In the genomic region with DNA sequence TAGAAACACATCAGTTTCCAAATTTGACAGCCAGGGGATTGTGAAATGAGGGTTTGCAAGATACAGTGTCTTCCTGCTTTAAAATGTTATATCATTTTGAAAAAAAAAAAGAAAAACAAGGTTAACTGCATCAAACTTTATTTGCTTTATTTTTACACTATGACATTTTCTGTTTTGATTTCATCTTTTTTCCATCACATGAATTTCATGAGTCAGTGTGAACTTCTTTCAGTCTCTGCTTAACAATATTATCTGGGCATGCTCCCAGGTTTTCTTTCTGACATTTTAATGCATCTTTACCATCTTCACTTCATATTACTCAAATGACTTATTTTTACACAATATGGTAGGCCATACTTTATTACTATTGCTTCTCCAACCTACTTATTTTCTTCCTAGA, we compare ENCODE assay signal across 11 cellular contexts. TPM values are rescaled to one million over a fixed set of nuclear protein-coding genes. Genes with fewer than 3 reads are reported as not detected.
DNase-seq lines count a peak whose midpoint lies in the region; ATAC-seq and TF ChIP-seq lines count a peak whose summit lies in the region.
"Had no signal": no experiment of that assay in that cellular context is flagged by ENCODE, and none has a peak within 500 bp of the region (broad histone marks: within the 10 kb centered on the region; RNA-seq: fewer than 3 reads in every experiment).

No MANE protein-coding gene starts in this region.

- no peak for ATAC-seq in activated CD8-positive, alpha-beta memory T cell treated with anti-CD3 and anti-CD28 coated beads, Interleukin-2, amount 10 ng/mL, durations not matched to agents 7 days and 5 days
- ATAC-seq in HG03432 (IDR thresholded peaks at IDR 0.05; ENCODE audit: unreplicated experiment) = no peak

- CTCF ChIA-PET in activated CD8-positive, alpha-beta memory T cell treated with anti-CD3 and anti-CD28 coated beads, Interleukin-2, amount 10 ng/mL, durations not matched to agents 7 days and 5 days (lab: Charles Lee) = interaction anchor here (1.1 to 8.8 kb wide), 6 partner anchors 11 to 183 kb away, joined by 3 to 135 read pairs (median 12); a partner anchor contains a TSS

- in situ Hi-C loops in GM13976 (cut with MboI; ENCODE audit: low sequenced_read_pairs, unreplicated experiment) = no loop called here

- H3K27me3 Mint-ChIP-seq in activated CD8-positive, alpha-beta memory T cell treated with anti-CD3 and anti-CD28 coated beads, Interleukin-2, amount 10 ng/mL, durations not matched to agents 7 days and 5 days = no peaks in the 10 kb centered on the region
- H3K27me3 Mint-ChIP-seq in activated T-helper 1 cell treated with anti-CD3 and anti-CD28 coated beads, Interleukin-12 subunit alpha, Interleukin-12 subunit beta, Interleukin-2, Interleukin-4 antibody, amounts not matched to agents 30 ng/mL and 10 ng/mL and 1 ng/mL, durations not matched to agents 14 hours and 24 hours and 36 hours (ENCODE audit: insufficient read depth) = no peaks in the 10 kb centered on the region

- no peak for TF ChIP-seq CTCF in GM13976 (IDR thresholded peaks at IDR 0.05; ENCODE audit: borderline replicate concordance, control extremely low read depth, extremely low read depth, insufficient read depth, missing control alignments)

- H3K36me3 Mint-ChIP-seq in activated CD8-positive, alpha-beta memory T cell treated with anti-CD3 and anti-CD28 coated beads, Interleukin-2, amount 10 ng/mL, durations not matched to agents 7 days and 5 days = peaks cover 7% of the 10 kb centered on the region
- H3K36me3 Mint-ChIP-seq in activated T-helper 1 cell treated with anti-CD3 and anti-CD28 coated beads, Interleukin-12 subunit alpha, Interleukin-12 subunit beta, Interleukin-2, Interleukin-4 antibody, amounts not matched to agents 30 ng/mL and 10 ng/mL and 1 ng/mL, durations not matched to agents 14 hours and 24 hours and 36 hours (ENCODE audit: low read depth) = peaks cover 17% of the 10 kb centered on the region

- DNase-seq in activated CD8-positive, alpha-beta memory T cell treated with anti-CD3 and anti-CD28 coated beads, Interleukin-2, amount 10 ng/mL, durations not matched to agents 7 days and 5 days = no peak
- no peak for DNase-seq in activated CD8-positive, alpha-beta memory T cell treated with anti-CD3 and anti-CD28 coated beads, Interleukin-2, amount 50 U/mL, for 48 hours
- no peak for DNase-seq in activated T-helper 1 cell treated with anti-CD3 and anti-CD28 coated beads, Interleukin-12 subunit alpha, Interleukin-12 subunit beta, Interleukin-2, Interleukin-4 antibody, amounts not matched to agents 30 ng/mL and 10 ng/mL and 1 ng/mL, durations not matched to agents 14 hours and 24 hours and 36 hours (ENCODE audit: low spot score)
- DNase-seq in fibroblast of peridontal ligament (ENCODE audit: extremely low read depth) (peak; percentile 77), substantia nigra (lab: John Stamatoyannopoulos, UW) (no peak), GM13976 (ENCODE audit: low spot score) (no peak)
- DNase-seq in activated CD4-positive, CD25-positive, alpha-beta regulatory T cell treated with anti-CD3 and anti-CD28 coated beads, Interleukin-2, amount 50 U/mL, for 72 hours = no peak
- DNase-seq: NCI-H526, WERI-Rb-1 had no signal

- peak overlapping the region; percentile 92 for H3K4me3 Mint-ChIP-seq in activated CD8-positive, alpha-beta memory T cell treated with anti-CD3 and anti-CD28 coated beads, Interleukin-2, amount 10 ng/mL, durations not matched to agents 7 days and 5 days
- H3K4me3 Mint-ChIP-seq in activated T-helper 1 cell treated with anti-CD3 and anti-CD28 coated beads, Interleukin-12 subunit alpha, Interleukin-12 subunit beta, Interleukin-2, Interleukin-4 antibody, amounts not matched to agents 30 ng/mL and 10 ng/mL and 1 ng/mL, durations not matched to agents 14 hours and 24 hours and 36 hours = peak overlapping the region; percentile 91

- H3K27ac ChIP-seq in substantia nigra (ENCODE audit: low read depth, low read length, poor library complexity, severe bottlenecking) = peak overlapping the region; percentile 5
- H3K27ac ChIP-seq: cardiac muscle cell, WERI-Rb-1 had no signal

- no peak overlapping the region for H3K27ac Mint-ChIP-seq in activated CD8-positive, alpha-beta memory T cell treated with anti-CD3 and anti-CD28 coated beads, Interleukin-2, amount 10 ng/mL, durations not matched to agents 7 days and 5 days
- peak overlapping the region; percentile 79 for H3K27ac Mint-ChIP-seq in activated T-helper 1 cell treated with anti-CD3 and anti-CD28 coated beads, Interleukin-12 subunit alpha, Interleukin-12 subunit beta, Interleukin-2, Interleukin-4 antibody, amounts not matched to agents 30 ng/mL and 10 ng/mL and 1 ng/mL, durations not matched to agents 14 hours and 24 hours and 36 hours

- no peaks in the 10 kb centered on the region for H3K9me3 Mint-ChIP-seq in activated CD8-positive, alpha-beta memory T cell treated with anti-CD3 and anti-CD28 coated beads, Interleukin-2, amount 10 ng/mL, durations not matched to agents 7 days and 5 days (ENCODE audit: low read depth)
- H3K9me3 Mint-ChIP-seq in activated T-helper 1 cell treated with anti-CD3 and anti-CD28 coated beads, Interleukin-12 subunit alpha, Interleukin-12 subunit beta, Interleukin-2, Interleukin-4 antibody, amounts not matched to agents 30 ng/mL and 10 ng/mL and 1 ng/mL, durations not matched to agents 14 hours and 24 hours and 36 hours = no peaks in the 10 kb centered on the region

- H3K4me1 Mint-ChIP-seq in activated CD8-positive, alpha-beta memory T cell treated with anti-CD3 and anti-CD28 coated beads, Interleukin-2, amount 10 ng/mL, durations not matched to agents 7 days and 5 days = peaks cover 54% of the 10 kb centered on the region
- peaks cover 60% of the 10 kb centered on the region for H3K4me1 Mint-ChIP-seq in activated T-helper 1 cell treated with anti-CD3 and anti-CD28 coated beads, Interleukin-12 subunit alpha, Interleukin-12 subunit beta, Interleukin-2, Interleukin-4 antibody, amounts not matched to agents 30 ng/mL and 10 ng/mL and 1 ng/mL, durations not matched to agents 14 hours and 24 hours and 36 hours (ENCODE audit: low read depth)

- intact Hi-C loops in activated T-helper 1 cell treated with anti-CD3 and anti-CD28 coated beads, Interleukin-12 subunit alpha, Interleukin-12 subunit beta, Interleukin-2, Interleukin-4 antibody, amounts not matched to agents 30 ng/mL and 10 ng/mL and 1 ng/mL, durations not matched to agents 14 hours and 24 hours and 36 hours (cut with micrococcal nuclease) = loop anchor here (5.0 to 10.0 kb wide), 3 partner anchors 545 to 1722 kb away; a partner anchor contains a TSS

RNA-seq across cellular contexts. Expression of a gene that starts 1.9 kb away (rescaled TPM):
- 10 to 100 TPM; 45.3 to 46.9 TPM for total RNA-seq in activated CD8-positive, alpha-beta memory T cell treated with anti-CD3 and anti-CD28 coated beads, Interleukin-2, amount 10 ng/mL, durations not matched to agents 7 days and 5 days
- total RNA-seq in activated T-helper 1 cell treated with anti-CD3 and anti-CD28 coated beads, Interleukin-12 subunit alpha, Interleukin-12 subunit beta, Interleukin-2, Interleukin-4 antibody, amounts not matched to agents 30 ng/mL and 10 ng/mL and 1 ng/mL, durations not matched to agents 14 hours and 24 hours and 36 hours = 56.1 and 59.3 TPM in 2 replicates

RNA-seq across cellular contexts. Expression of a gene that starts 43.2 kb away (rescaled TPM):
- not detected for total RNA-seq in activated CD8-positive, alpha-beta memory T cell treated with anti-CD3 and anti-CD28 coated beads, Interleukin-2, amount 10 ng/mL, durations not matched to agents 7 days and 5 days
- not detected in 2 replicates for total RNA-seq in activated T-helper 1 cell treated with anti-CD3 and anti-CD28 coated beads, Interleukin-12 subunit alpha, Interleukin-12 subunit beta, Interleukin-2, Interleukin-4 antibody, amounts not matched to agents 30 ng/mL and 10 ng/mL and 1 ng/mL, durations not matched to agents 14 hours and 24 hours and 36 hours
